ENCODE assay signal across 8 cellular contexts in genomic region chr20:58888103-58888502, GRCh38. TPM values are rescaled to one million over a fixed set of nuclear protein-coding genes. Genes with fewer than 3 reads are reported as not detected.
DNase-seq lines count a peak whose midpoint lies in the region; ATAC-seq and TF ChIP-seq lines count a peak whose summit lies in the region.

No MANE protein-coding gene starts in this region.

- no peak overlapping the region for H3K27ac ChIP-seq in rectal smooth muscle tissue (ENCODE audit: low read depth, low read length)

- peak overlapping the region; percentile 77 to 86 (median 84) for H3K4me3 Mint-ChIP-seq in T-cell

- peak overlapping the region; percentile 73 to 76 for H3K27ac Mint-ChIP-seq in T-cell

- CTCF ChIA-PET in T-cell (lab: Charles Lee): no interaction called here

- POLR2A ChIA-PET in T-cell (lab: Charles Lee): no interaction called here

- peak overlapping the region; percentile 49 for H3K9ac ChIP-seq in rectal smooth muscle tissue (ENCODE audit: low read length)

- ATAC-seq in T-cell (replicated peaks in 1 of 4) (no peak), HG03108 (IDR thresholded peaks at IDR 0.05; ENCODE audit: unreplicated experiment) (no peak)

- H3K4me1 ChIP-seq in rectal smooth muscle tissue (ENCODE audit: control insufficient read depth, insufficient read depth, low read length): no peaks in the 10 kb centered on the region

- H3K9me3 Mint-ChIP-seq in T-cell: no peaks in the 10 kb centered on the region

- H3K4me1 Mint-ChIP-seq in T-cell: peaks cover 12 to 26% (median 25%) of the 10 kb centered on the region in 3 donors

- no peaks in the 10 kb centered on the region for H3K36me3 ChIP-seq in rectal smooth muscle tissue (ENCODE audit: control insufficient read depth, insufficient read depth, low read length)

- H3K4me3 ChIP-seq in GM12865 (ENCODE audit: low read depth, low read length) (peak overlapping the region; percentile 77), fibroblast of the aortic adventitia (ENCODE audit: low read depth, low read length) (peak overlapping the region; percentile 84), rectal smooth muscle tissue (ENCODE audit: low read length) (peak overlapping the region; percentile 80)

- DNase-seq in GM12865 (ENCODE audit: low read depth) (no peak), T-cell (no peak), fibroblast of the aortic adventitia (ENCODE audit: low read depth) (no peak), NCI-H187 (lab: John Stamatoyannopoulos, UW) (no peak), kidney tubule cell (ENCODE audit: low spot score) (no peak), GDM1 (lab: John Stamatoyannopoulos, UW) (no peak)

- TF ChIP-seq CTCF in GM12865 (IDR thresholded peaks at IDR 0.05; ENCODE audit: insufficient read depth, low read depth, low read length, missing control alignments) (no peak), fibroblast of the aortic adventitia (IDR thresholded peaks at IDR 0.05; ENCODE audit: insufficient read depth, low read length) (no peak)

- H3K27me3 ChIP-seq in rectal smooth muscle tissue (ENCODE audit: control insufficient read depth, insufficient read depth, low read length): no peaks in the 10 kb centered on the region

- peaks cover 5% of the 10 kb centered on the region for H3K36me3 Mint-ChIP-seq in T-cell

- H3K27me3 Mint-ChIP-seq in T-cell: no peaks in the 10 kb centered on the region

RNA-seq across cellular contexts. Expression of gene GNAS, which starts 35.6 kb away (rescaled TPM):
- total RNA-seq in T-cell: 100 to 1,000 TPM; 578 to 855 (median 640) TPM
- total RNA-seq in fibroblast of the aortic adventitia (ENCODE audit: low replicate concordance): 417 and 474 TPM in 2 replicates

RNA-seq across cellular contexts. Expression of gene GNAS-AS1, which starts 37.4 kb away (rescaled TPM):
- total RNA-seq in T-cell (1 to 10 TPM; 1.1 to 1.7 (median 1.5) TPM), fibroblast of the aortic adventitia (ENCODE audit: low replicate concordance) (0.25 and 0.81 TPM in 2 replicates)
